ENCODE assay signal across 11 cellular contexts in genomic region chr2:39512434-39512935, GRCh38.
DNase-seq lines count a peak whose midpoint lies in the region; ATAC-seq and TF ChIP-seq lines count a peak whose summit lies in the region.
"Had no signal": no experiment of that assay in that cellular context is flagged by ENCODE, and none has a peak within 500 bp of the region (broad histone marks: within the 10 kb centered on the region; RNA-seq: fewer than 3 reads in every experiment).

No MANE protein-coding gene starts in this region.

- H3K9me3 ChIP-seq in GM23248 (ENCODE audit: low read depth) (no peaks in the 10 kb centered on the region), smooth muscle cell (replicated peaks; ENCODE audit: low read depth) (no peaks in the 10 kb centered on the region), mammary epithelial cell (replicated peaks; ENCODE audit: insufficient read depth, low read length) (no peaks in the 10 kb centered on the region)
- H3K9me3 ChIP-seq: SJCRH30 had no signal

- no TSS peak for BruUV-seq in mammary epithelial cell (replicated peaks; lab: Mats Ljungman, UMichigan)

- in situ Hi-C loops in GM23248 (cut with MboI): no loop called here
- in situ Hi-C loops in mammary epithelial cell (cut with MboI; ENCODE audit: low sequenced_read_pairs in 2 of 2): loop anchor here in 1 of 2 donors (10.0 kb wide), 1 partner anchor 192 kb away; no protein-coding TSS in a partner anchor

- DNase-seq in GM23248 (peak; percentile 23), left colon (peak; percentile 32 to 59), smooth muscle cell (lab: John Stamatoyannopoulos, UW; ENCODE audit: unreplicated experiment) (no peak), NAMALWA (ENCODE audit: low spot score) (no peak), mammary epithelial cell (no peak), COR-L47 (lab: John Stamatoyannopoulos, UW) (no peak)
- DNase-seq: GOT3, NCI-H1694, SJCRH30 had no signal

- H3K27ac ChIP-seq in GM23248: no peak overlapping the region
- H3K27ac ChIP-seq in smooth muscle cell (ENCODE audit: low read depth): peak overlapping the region; percentile 98
- H3K27ac ChIP-seq in mammary epithelial cell (ENCODE audit: insufficient read depth, low read depth, low read length): no peak overlapping the region
- H3K27ac ChIP-seq: SJCRH30 had no signal

- H3K79me2 ChIP-seq in GM23248 (ENCODE audit: insufficient read depth): no peaks in the 10 kb centered on the region
- no peaks in the 10 kb centered on the region for H3K79me2 ChIP-seq in smooth muscle cell (ENCODE audit: low read depth)
- no peaks in the 10 kb centered on the region for H3K79me2 ChIP-seq in mammary epithelial cell (ENCODE audit: insufficient read depth, low read length)

- TF ChIP-seq CTCF in smooth muscle cell (IDR thresholded peaks at IDR 0.05; ENCODE audit: borderline replicate concordance, insufficient read depth, poor library complexity, severe bottlenecking): no peak
- no peak for TF ChIP-seq CTCF in mammary epithelial cell (conservative IDR thresholded peaks at IDR 0.05 in 1 of 2, IDR thresholded peaks at IDR 0.05 in 1 of 2; ENCODE audit: extremely low read depth in 1 of 2, insufficient read depth in 1 of 2, low read depth in 1 of 2, low read length in 2 of 2)

- H3K27me3 ChIP-seq in GM23248 (replicated peaks; ENCODE audit: insufficient read depth): no peaks in the 10 kb centered on the region
- H3K27me3 ChIP-seq in smooth muscle cell (ENCODE audit: low read depth): no peaks in the 10 kb centered on the region
- no peaks in the 10 kb centered on the region for H3K27me3 ChIP-seq in mammary epithelial cell (ENCODE audit: insufficient read depth, low read length)
- H3K27me3 ChIP-seq: SJCRH30 had no signal

- H3K4me3 ChIP-seq in GM23248 (no peak overlapping the region), smooth muscle cell (no peak overlapping the region), mammary epithelial cell (replicated peaks in 1 of 3; ENCODE audit: insufficient read depth in 1 of 3, low read depth in 2 of 3, low read length in 3 of 3) (no peak overlapping the region)
- H3K4me3 ChIP-seq: SJCRH30 had no signal

- H3K4me2 ChIP-seq in GM23248 (ENCODE audit: unreplicated experiment) (no peak overlapping the region), smooth muscle cell (peak overlapping the region; percentile 68), mammary epithelial cell (ENCODE audit: insufficient read depth, low read depth, low read length) (no peak overlapping the region)

- 90 to 97% methylated on average over 7 of the region's 7 CpGs for WGBS in GM23248 (ENCODE audit: low coverage in 1 of 2, low lambda C conversion rate in 2 of 2, missing lambda C conversion rate in 2 of 2), 2 experiments
- WGBS in smooth muscle cell (ENCODE audit: low lambda C conversion rate): 30% methylated on average over 7 of the region's 7 CpGs
- WGBS in mammary epithelial cell (ENCODE audit: low coverage, missing lambda C conversion rate): 82% methylated on average over 7 of the region's 7 CpGs

- intact Hi-C loops in left colon (cut with DNase I, micrococcal nuclease) (loop anchor here in 1 of 2 donors (10.0 kb wide), 1 partner anchor 118 kb away; no protein-coding TSS in a partner anchor), mammary epithelial cell (cut with micrococcal nuclease) (loop anchor here (5.0 kb wide), 1 partner anchor 75 kb away; the partner anchor contains the start of gene MAP4K3)

- ATAC-seq in left colon (no peak), GM18873 (IDR thresholded peaks at IDR 0.05; ENCODE audit: low FRiP score, unreplicated experiment) (no peak)

- H3K4me1 Mint-ChIP-seq in activated naive CD8-positive, alpha-beta T cell (ENCODE audit: low read depth): peaks cover 29% of the 10 kb centered on the region

- H3K27me3 Mint-ChIP-seq in activated naive CD8-positive, alpha-beta T cell: no peaks in the 10 kb centered on the region

- no peak overlapping the region for H3K4me3 Mint-ChIP-seq in activated naive CD8-positive, alpha-beta T cell

- H3K9ac ChIP-seq in GM23248: no peak overlapping the region
- H3K9ac ChIP-seq in smooth muscle cell (ENCODE audit: low read depth): peak overlapping the region; percentile 86
- no peak overlapping the region for H3K9ac ChIP-seq in mammary epithelial cell (ENCODE audit: insufficient read depth, low read length)

- dilution Hi-C loops in mammary epithelial cell (cut with HindIII; ENCODE audit: low sequenced_read_pairs): no loop called here

- no peaks in the 10 kb centered on the region for H3K9me2 ChIP-seq in GM23248 (ENCODE audit: insufficient read depth)

- H3K27ac Mint-ChIP-seq in activated naive CD8-positive, alpha-beta T cell: peak overlapping the region; percentile 62

- H3K36me3 Mint-ChIP-seq in activated naive CD8-positive, alpha-beta T cell: no peaks in the 10 kb centered on the region

- H3K9me3 Mint-ChIP-seq in activated naive CD8-positive, alpha-beta T cell (ENCODE audit: low read depth): no peaks in the 10 kb centered on the region

- H3K36me3 ChIP-seq in GM23248 (ENCODE audit: low read depth) (no peaks in the 10 kb centered on the region), smooth muscle cell (ENCODE audit: low read depth) (no peaks in the 10 kb centered on the region), mammary epithelial cell (ENCODE audit: insufficient read depth, low read length) (no peaks in the 10 kb centered on the region)
- H3K36me3 ChIP-seq: SJCRH30 had no signal

- H2AFZ ChIP-seq in GM23248: no peak overlapping the region
- H2AFZ ChIP-seq in smooth muscle cell (ENCODE audit: low read depth): no peak overlapping the region
- H2AFZ ChIP-seq in mammary epithelial cell (ENCODE audit: low read depth, low read length): no peak overlapping the region

- H3K4me1 ChIP-seq in GM23248 (ENCODE audit: insufficient read depth): peaks cover 37% of the 10 kb centered on the region
- H3K4me1 ChIP-seq in smooth muscle cell (ENCODE audit: low read depth): peaks cover 23% of the 10 kb centered on the region
- H3K4me1 ChIP-seq in mammary epithelial cell (ENCODE audit: insufficient read depth, low read length): peaks cover 11% of the 10 kb centered on the region

- no peaks in the 10 kb centered on the region for H4K20me1 ChIP-seq in GM23248 (ENCODE audit: insufficient read depth)
- no peaks in the 10 kb centered on the region for H4K20me1 ChIP-seq in smooth muscle cell (ENCODE audit: low read depth)
- no peaks in the 10 kb centered on the region for H4K20me1 ChIP-seq in mammary epithelial cell (ENCODE audit: insufficient read depth, low read length)

- H3F3A ChIP-seq in GM23248 (ENCODE audit: insufficient read depth) (peaks cover 12% of the 10 kb centered on the region; the same call in 1 of the 2 replicates), smooth muscle cell (ENCODE audit: low read depth) (peaks cover 24% of the 10 kb centered on the region)

- CTCF ChIA-PET in mammary epithelial cell (lab: Charles Lee; ENCODE audit: low non-redundant PET): interaction anchor here (0.6 kb wide), 1 partner anchor 223 kb away, joined by 5 read pairs; no protein-coding TSS in a partner anchor

Comparison
In these comparisons a context has a peak if more than half of its experiments do, and no peak if none do; other contexts are left out.
1. DNase-seq: peak in GM23248 (single experiment) and left colon (2 of 2); none in smooth muscle cell (single experiment), NAMALWA (single experiment), mammary epithelial cell (single experiment) and COR-L47 (single experiment).